10 cellular contexts compared by ENCODE assay signal in genomic region chr3:25820372-25820771, GRCh38. TPM values are rescaled to one million over a fixed set of nuclear protein-coding genes. Genes with fewer than 3 reads are reported as not detected.
DNase-seq lines count a peak whose midpoint lies in the region; ATAC-seq and TF ChIP-seq lines count a peak whose summit lies in the region.
"Had no signal": no experiment of that assay in that cellular context is flagged by ENCODE, and none has a peak within 500 bp of the region (broad histone marks: within the 10 kb centered on the region; RNA-seq: fewer than 3 reads in every experiment).

No MANE protein-coding gene starts in this region.

- no peak overlapping the region for H3K27ac ChIP-seq in aorta (ENCODE audit: low read depth in 1 of 2, low read length in 2 of 2)

- intact Hi-C loops in aorta (cut with DNase I): no loop called here

- peaks cover 2% of the 10 kb centered on the region for H3K9me3 ChIP-seq in aorta (ENCODE audit: control insufficient read depth, low read length)

- DNase-seq in AG09309 (ENCODE audit: low read depth): peak; percentile 83
- DNase-seq in amniotic stem cell (lab: John Stamatoyannopoulos, UW): peak; percentile 75
- DNase-seq in islet precursor cell: peak; percentile 58
- no peak for DNase-seq in activated CD4-positive, CD25-positive, alpha-beta regulatory T cell treated with anti-CD3 and anti-CD28 coated beads, Interleukin-2, amount 50 U/mL, for 72 hours
- DNase-seq in aorta: no peak
- DNase-seq: effector CD4-positive, alpha-beta T cell; stimulated activated CD4-positive, alpha-beta T cell treated with anti-CD3 and anti-CD28 coated beads, Interleukin-12 subunit alpha, Interleukin-12 subunit beta, amount 100 ng/mL, for 4 hours had no signal

- no peaks in the 10 kb centered on the region for H3K27me3 ChIP-seq in aorta (ENCODE audit: control insufficient read depth in 1 of 2, insufficient read depth in 2 of 2, low read length in 1 of 2)

- no peak for TF ChIP-seq CTCF in AG09309 (IDR thresholded peaks at IDR 0.05; ENCODE audit: control insufficient read depth, insufficient read depth, low read depth, low read length, missing control alignments)

- H3K4me3 ChIP-seq in AG09309 (ENCODE audit: control insufficient read depth, low read depth, low read length) (no peak overlapping the region), aorta (ENCODE audit: low read length in 2 of 2) (no peak overlapping the region)

- peak; percentile 46 for ATAC-seq in HG02763 (IDR thresholded peaks at IDR 0.05; ENCODE audit: unreplicated experiment)
- no peak for ATAC-seq in GM19035 (IDR thresholded peaks at IDR 0.05; ENCODE audit: unreplicated experiment)
- no peak for ATAC-seq in aorta (ENCODE audit: low FRiP score)
- no peak for ATAC-seq in HG03135 (IDR thresholded peaks at IDR 0.05; ENCODE audit: unreplicated experiment)

- H3K36me3 ChIP-seq in aorta (ENCODE audit: control insufficient read depth in 1 of 2, insufficient read depth in 2 of 2, low read length in 1 of 2): no peaks in the 10 kb centered on the region

- no peaks in the 10 kb centered on the region for H3K4me1 ChIP-seq in aorta (ENCODE audit: control insufficient read depth in 1 of 2, insufficient read depth in 2 of 2, low read length in 2 of 2)

RNA-seq across cellular contexts. Expression of gene OXSM, which starts 30.5 kb away (rescaled TPM):
- total RNA-seq in aorta: 1 to 10 TPM; 3.9 to 5.9 TPM
- 1 to 10 TPM; 5.3 to 5.8 TPM for polyA plus RNA-seq in aorta

RNA-seq across cellular contexts. Expression of gene NGLY1, which starts 37.1 kb away (rescaled TPM):
- 10 to 100 TPM; 32.0 to 37.9 TPM for total RNA-seq in aorta
- 10 to 100 TPM; 14.1 to 24.2 TPM for polyA plus RNA-seq in aorta

Comparison
In these comparisons a context has a peak if more than half of its experiments do, and no peak if none do; other contexts are left out.
1. DNase-seq: peak in AG09309 (single experiment), amniotic stem cell (single experiment) and islet precursor cell (single experiment); none in activated CD4-positive, CD25-positive, alpha-beta regulatory T cell treated with anti-CD3 and anti-CD28 coated beads, Interleukin-2, amount 50 U/mL, for 72 hours (single experiment) and aorta (0 of 2).